In genomic region chr6:75348882-75349261, GRCh38 we compare ENCODE assay signal across 14 cellular contexts.
DNase-seq lines count a peak whose midpoint lies in the region; ATAC-seq and TF ChIP-seq lines count a peak whose summit lies in the region.
"Had no signal": no experiment of that assay in that cellular context is flagged by ENCODE, and none has a peak within 500 bp of the region (broad histone marks: within the 10 kb centered on the region; RNA-seq: fewer than 3 reads in every experiment).

No MANE protein-coding gene starts in this region.

- H3K9ac ChIP-seq in mesenchymal stem cell (ENCODE audit: low read length) (peak overlapping the region; percentile 74), smooth muscle cell (ENCODE audit: low read depth) (no peak overlapping the region)
- H3K9ac ChIP-seq: BLaER1 had no signal

- H3K23ac ChIP-seq in mesenchymal stem cell (ENCODE audit: low read length in 2 of 2): no peak overlapping the region

- H4K91ac ChIP-seq in mesenchymal stem cell (ENCODE audit: low read length): no peak overlapping the region

- no peak overlapping the region for H3K4me3 ChIP-seq in HEK293 (ENCODE audit: low read depth, low read length)
- H3K4me3 ChIP-seq in coronary artery: peak overlapping the region; percentile 67
- peak overlapping the region in 1 of 2 experiments; percentile 72 for H3K4me3 ChIP-seq in mesenchymal stem cell (ENCODE audit: insufficient read depth in 1 of 2, low read depth in 1 of 2, low read length in 2 of 2)
- peak overlapping the region; percentile 46 for H3K4me3 ChIP-seq in smooth muscle cell
- H3K4me3 ChIP-seq: BLaER1 had no signal

- H3K9me3 ChIP-seq in HEK293 (ENCODE audit: control insufficient read depth, insufficient read depth, low read depth, low read length): no peaks in the 10 kb centered on the region
- H3K9me3 ChIP-seq in mesenchymal stem cell (ENCODE audit: control insufficient read depth, low read length): no peaks in the 10 kb centered on the region
- no peaks in the 10 kb centered on the region for H3K9me3 ChIP-seq in smooth muscle cell (replicated peaks; ENCODE audit: low read depth)
- H3K9me3 ChIP-seq: BLaER1, vagina had no signal

- H3K79me2 ChIP-seq in smooth muscle cell (ENCODE audit: low read depth): no peaks in the 10 kb centered on the region

- CTCF ChIA-PET in HEK293 (lab: Yijun Ruan, JAX): interaction anchor here (0.7 to 2.5 kb wide), 7 partner anchors 11 to 82 kb away, joined by 3 to 14 read pairs (median 4); no protein-coding TSS in a partner anchor

- no peak for TF ChIP-seq CTCF in HEK293 (tag by site-specific recombination; IDR thresholded peaks at IDR 0.05)
- TF ChIP-seq CTCF in coronary artery (IDR thresholded peaks at IDR 0.05): no peak
- no peak for TF ChIP-seq CTCF in smooth muscle cell (IDR thresholded peaks at IDR 0.05; ENCODE audit: borderline replicate concordance, insufficient read depth, poor library complexity, severe bottlenecking)

- no peak overlapping the region for H4K8ac ChIP-seq in mesenchymal stem cell (ENCODE audit: low read length)

- H3K27me3 ChIP-seq in mesenchymal stem cell (ENCODE audit: control insufficient read depth in 1 of 2, insufficient read depth in 1 of 2, low read length in 2 of 2): no peaks in the 10 kb centered on the region
- no peaks in the 10 kb centered on the region for H3K27me3 ChIP-seq in smooth muscle cell (ENCODE audit: low read depth)
- H3K27me3 ChIP-seq: BLaER1, vagina had no signal

- H3K14ac ChIP-seq in mesenchymal stem cell (ENCODE audit: low read length in 2 of 2): no peak overlapping the region

- H3K4ac ChIP-seq in mesenchymal stem cell (ENCODE audit: low read depth in 1 of 2, low read length in 2 of 2): no peak overlapping the region

- H3K4me2 ChIP-seq in mesenchymal stem cell (ENCODE audit: low read length, poor library complexity, severe bottlenecking) (no peak overlapping the region), smooth muscle cell (peak overlapping the region; percentile 90)
- H3K4me2 ChIP-seq: BLaER1 had no signal

- no peak overlapping the region for H2BK12ac ChIP-seq in mesenchymal stem cell (ENCODE audit: low read length in 2 of 2)

- peak overlapping the region; percentile 81; the same call in 1 of the 2 replicates for H3K27ac ChIP-seq in HEK293 (ENCODE audit: extremely low read depth, low read depth, low read length)
- peak overlapping the region in 1 of 2 donors; percentile 26 for H3K27ac ChIP-seq in coronary artery
- peak overlapping the region; percentile 88 for H3K27ac ChIP-seq in mesenchymal stem cell (ENCODE audit: low read length, poor library complexity, severe bottlenecking)
- H3K27ac ChIP-seq in smooth muscle cell (ENCODE audit: low read depth): no peak overlapping the region
- H3K27ac ChIP-seq: BLaER1, vagina had no signal

- no peaks in the 10 kb centered on the region for H3K36me3 ChIP-seq in HEK293 (ENCODE audit: control insufficient read depth in 2 of 2, insufficient read depth in 1 of 2, low read length in 2 of 2)
- H3K36me3 ChIP-seq in mesenchymal stem cell (ENCODE audit: control insufficient read depth in 1 of 2, insufficient read depth in 2 of 2, low read depth in 1 of 2, low read length in 2 of 2): peaks cover 0 to 4% of the 10 kb centered on the region in 2 experiments
- H3K36me3 ChIP-seq in smooth muscle cell (ENCODE audit: low read depth): no peaks in the 10 kb centered on the region
- H3K36me3 ChIP-seq: BLaER1, vagina had no signal

- H2AFZ ChIP-seq in mesenchymal stem cell (ENCODE audit: low read depth, low read length): no peak overlapping the region
- no peak overlapping the region for H2AFZ ChIP-seq in smooth muscle cell (ENCODE audit: low read depth)

- peaks cover 3% of the 10 kb centered on the region for H3K79me1 ChIP-seq in mesenchymal stem cell (replicated peaks; ENCODE audit: low read length, poor library complexity, severe bottlenecking)

- H3K4me1 ChIP-seq in HEK293 (ENCODE audit: control insufficient read depth, insufficient read depth, low read length) (peaks cover 31% of the 10 kb centered on the region), mesenchymal stem cell (ENCODE audit: control insufficient read depth, insufficient read depth, low read depth, low read length) (peaks cover 7% of the 10 kb centered on the region), smooth muscle cell (ENCODE audit: low read depth) (peaks cover 54% of the 10 kb centered on the region)

- peak overlapping the region; percentile 80 for H2AK5ac ChIP-seq in mesenchymal stem cell (ENCODE audit: low read length, severe bottlenecking)

- no peak overlapping the region for H2BK15ac ChIP-seq in mesenchymal stem cell (ENCODE audit: low read depth, poor library complexity, severe bottlenecking)

- DNase-seq in coronary artery (ENCODE audit: low spot score) (no peak), mesenchymal stem cell (no peak), smooth muscle cell (lab: John Stamatoyannopoulos, UW; ENCODE audit: unreplicated experiment) (no peak), globus pallidus (ENCODE audit: low spot score) (no peak)
- no peak for DNase-seq in activated CD8-positive, alpha-beta memory T cell treated with anti-CD3 and anti-CD28 coated beads, Interleukin-2, amount 50 U/mL, for 48 hours
- DNase-seq: activated T-cell treated with anti-CD3 and anti-CD28 coated beads, Interleukin-2, amount 50 U/mL, for 72 hours; NCI-H1105; occipital lobe; T-helper 1 cell had no signal

- no peak overlapping the region for H3K18ac ChIP-seq in mesenchymal stem cell (ENCODE audit: low read depth in 1 of 2, low read length in 2 of 2)

- no peaks in the 10 kb centered on the region for H4K20me1 ChIP-seq in smooth muscle cell (ENCODE audit: low read depth)
- H4K20me1 ChIP-seq: BLaER1 had no signal

- H2BK5ac ChIP-seq in mesenchymal stem cell (ENCODE audit: low read depth, low read length, poor library complexity, severe bottlenecking): no peak overlapping the region

- H3F3A ChIP-seq in smooth muscle cell (ENCODE audit: low read depth): no peaks in the 10 kb centered on the region

- POLR2A ChIA-PET in HEK293 (lab: Yijun Ruan, JAX): interaction anchor here (0.7 to 1.5 kb wide), 6 partner anchors 8 to 253 kb away, joined by 3 to 11 read pairs (median 3); partner anchors contain the start of genes SENP6 and TMEM30A

- H2BK120ac ChIP-seq in mesenchymal stem cell (ENCODE audit: low read depth, low read length): no peak overlapping the region

- ATAC-seq in HG02970 (IDR thresholded peaks at IDR 0.05; ENCODE audit: low FRiP score, unreplicated experiment): no peak
- no peak for ATAC-seq in GM18520 (IDR thresholded peaks at IDR 0.05; ENCODE audit: unreplicated experiment)
- ATAC-seq: activated T-cell treated with anti-CD3 and anti-CD28 coated beads, Interleukin-2, amount 50 U/mL, for 72 hours had no signal

TF ChIP-seq in HEK293, 187 proteins besides CTCF, POLR2A, EP300 and RAD21:
- TF ChIP-seq SCRT2 (tag by site-specific recombination; IDR thresholded peaks at IDR 0.05) (peak; percentile 93), ATF2 (tag by site-specific recombination; IDR thresholded peaks at IDR 0.05; ENCODE audit: low read depth) (no peak), ZNF324 (tag by site-specific recombination; IDR thresholded peaks at IDR 0.05) (no peak), SCRT1 (tag by site-specific recombination; IDR thresholded peaks at IDR 0.05; ENCODE audit: borderline replicate concordance) (peak; percentile 32; the same call in 1 of the 2 replicates), REPIN1 (tag by site-specific recombination; IDR thresholded peaks at IDR 0.05; ENCODE audit: low read depth) (no peak), PRDM1 (tag by site-specific recombination; IDR thresholded peaks at IDR 0.05) (no peak)
